In genomic region chr15:70090436-70091291, GRCh38 we compare ENCODE assay signal across 17 cellular contexts. TPM values are rescaled to one million over a fixed set of nuclear protein-coding genes. Genes with fewer than 3 reads are reported as not detected.
DNase-seq lines count a peak whose midpoint lies in the region; ATAC-seq and TF ChIP-seq lines count a peak whose summit lies in the region.
"Had no signal": no experiment of that assay in that cellular context is flagged by ENCODE, and none has a peak within 500 bp of the region (broad histone marks: within the 10 kb centered on the region; RNA-seq: fewer than 3 reads in every experiment).

No MANE protein-coding gene starts in this region.

- intact Hi-C loops in IMR-90 (cut with micrococcal nuclease) = loop anchor here (10.0 kb wide), 1 partner anchor 326 kb away; no protein-coding TSS in a partner anchor

- no peak overlapping the region for H2BK120ac ChIP-seq in IMR-90 (ENCODE audit: low read depth, low read length)

- TF ChIP-seq POLR2A in IMR-90 (IDR thresholded peaks at IDR 0.05; ENCODE audit: low read depth, low read length) = no peak

- H3K4me2 ChIP-seq in IMR-90 (ENCODE audit: low read depth, low read length) = no peak overlapping the region

- H3K9me1 ChIP-seq in IMR-90 (ENCODE audit: insufficient read depth, low read length) = peaks cover 40% of the 10 kb centered on the region

- no peak for TF ChIP-seq RAD21 in IMR-90 (IDR thresholded peaks at IDR 0.05; ENCODE audit: low read length)

- H3K9me3 ChIP-seq in IMR-90 (ENCODE audit: control insufficient read depth, insufficient read depth, low read length) = no peaks in the 10 kb centered on the region
- H3K9me3 ChIP-seq: SJSA1 had no signal

- H3K23ac ChIP-seq in IMR-90 (ENCODE audit: low read depth, low read length) = no peak overlapping the region

- peak overlapping the region; percentile 40; the same call in 1 of the 2 replicates for H2AK5ac ChIP-seq in IMR-90 (ENCODE audit: low read depth, low read length)

- H3K79me1 ChIP-seq in IMR-90 (ENCODE audit: low read depth in 1 of 2, low read length in 2 of 2) = peaks cover 52 to 96% of the 10 kb centered on the region in 2 experiments

- H3K27ac Mint-ChIP-seq in brain (peak overlapping the region in 1 of 5 experiments; percentile 93), naive B cell (peak overlapping the region in 4 of 6 donors; percentile 30 to 70 (median 58))
- H3K27ac Mint-ChIP-seq: activated naive CD8-positive, alpha-beta T cell treated with anti-CD3 and anti-CD28 coated beads for 36 hours had no signal

- no peak overlapping the region for H3K9ac ChIP-seq in IMR-90 (ENCODE audit: low read depth, low read length)

- H3K9me3 Mint-ChIP-seq in brain (no peaks in the 10 kb centered on the region), naive B cell (peaks cover 0 to 2% (median 0%) of the 10 kb centered on the region in 7 donors)
- H3K9me3 Mint-ChIP-seq: activated naive CD8-positive, alpha-beta T cell treated with anti-CD3 and anti-CD28 coated beads for 36 hours had no signal

- no peak overlapping the region for H2AFZ ChIP-seq in IMR-90 (replicated peaks; ENCODE audit: low read length, poor library complexity)
- H2AFZ ChIP-seq: GM23248 had no signal

- dilution Hi-C loops in IMR-90 (cut with HindIII; ENCODE audit: low sequenced_read_pairs, unreplicated experiment) = no loop called here

- in situ Hi-C loops in IMR-90 (cut with MboI; ENCODE audit: low sequenced_read_pairs) = loop anchor here (25.0 kb wide), 1 partner anchor 397 kb away; no protein-coding TSS in a partner anchor

- peaks cover 71% of the 10 kb centered on the region for H3K36me3 Mint-ChIP-seq in brain
- H3K36me3 Mint-ChIP-seq in naive B cell = peaks cover 11 to 33% of the 10 kb centered on the region in 2 donors

- CTCF ChIA-PET in IMR-90 (lab: Yijun Ruan, JAX) = no interaction called here

- H3K4me3 Mint-ChIP-seq in brain (peak overlapping the region in 4 of 5 experiments; percentile 22 to 96 (median 42)), naive B cell (peak overlapping the region in 1 of 8 donors; percentile 28)
- H3K4me3 Mint-ChIP-seq: activated naive CD8-positive, alpha-beta T cell treated with anti-CD3 and anti-CD28 coated beads for 36 hours had no signal

- H2BK5ac ChIP-seq in IMR-90 (ENCODE audit: low read depth, low read length, poor library complexity, severe bottlenecking) = no peak overlapping the region

- peaks cover 41% of the 10 kb centered on the region for H3K4me1 ChIP-seq in IMR-90 (ENCODE audit: control insufficient read depth, insufficient read depth, low read length)

- no peaks in the 10 kb centered on the region for H3K27me3 ChIP-seq in IMR-90 (ENCODE audit: control insufficient read depth, insufficient read depth, low read length)
- H3K27me3 ChIP-seq: SJSA1 had no signal

- POLR2A ChIA-PET in IMR-90 (lab: Charles Lee; ENCODE audit: unreplicated experiment) = no interaction called here

- no peak overlapping the region for H4K91ac ChIP-seq in IMR-90 (ENCODE audit: insufficient read depth, low read depth, low read length)

- H2AK9ac ChIP-seq in IMR-90 (replicated peaks; ENCODE audit: low read depth, low read length, poor library complexity) = no peak overlapping the region

- no peak overlapping the region for H4K8ac ChIP-seq in IMR-90 (ENCODE audit: low read depth in 2 of 2, low read length in 2 of 2)

- no peak for ATAC-seq in IMR-90 (ENCODE audit: low read depth)
- no peak for ATAC-seq in naive B cell (ENCODE audit: low read depth in 2 of 2)
- no peak for ATAC-seq in GM21515 (IDR thresholded peaks at IDR 0.05; ENCODE audit: unreplicated experiment)
- ATAC-seq in GM18519 (IDR thresholded peaks at IDR 0.05; ENCODE audit: low FRiP score, unreplicated experiment) = no peak
- ATAC-seq: sciatic nerve had no signal

- no TSS peak for BruUV-seq in IMR-90 (replicated peaks; lab: Mats Ljungman, UMichigan)

- H3K14ac ChIP-seq in IMR-90 (replicated peaks; ENCODE audit: low read depth, low read length) = no peak overlapping the region

- DNase-seq in IMR-90 (no peak), naive B cell (no peak), NOMO-1 treated with DMSO at 0.1 percent for 48 hours (lab: John Stamatoyannopoulos, UW; ENCODE audit: unreplicated experiment) (no peak), NCI-H1092 (lab: John Stamatoyannopoulos, UW) (no peak)
- DNase-seq: activated naive CD8-positive, alpha-beta T cell treated with anti-CD3 and anti-CD28 coated beads for 36 hours; DMS53; GM23248; NCI-H1417; NCI-H345; occipital lobe; stimulated activated CD4-positive, alpha-beta T cell treated with anti-CD3 and anti-CD28 coated beads, Interleukin-4, amount 100 ng/mL, for 24 hours had no signal

- H4K20me1 ChIP-seq in IMR-90 (ENCODE audit: insufficient read depth, low read length) = peaks cover 89% of the 10 kb centered on the region

- peaks cover 35% of the 10 kb centered on the region for H3K36me3 ChIP-seq in IMR-90 (ENCODE audit: control insufficient read depth, insufficient read depth, low read length)

- H3K27ac ChIP-seq in C4-2B (peak overlapping the region; percentile 97), IMR-90 (ENCODE audit: insufficient read depth, low read length) (no peak overlapping the region)
- H3K27ac ChIP-seq: SJSA1 had no signal

- no peak overlapping the region for H3K4me3 ChIP-seq in IMR-90 (ENCODE audit: insufficient read depth, low read depth, low read length)
- H3K4me3 ChIP-seq: SJSA1 had no signal

- H3K56ac ChIP-seq in IMR-90 (ENCODE audit: extremely low read depth, insufficient read depth, low read length) = no peak overlapping the region

- H3K18ac ChIP-seq in IMR-90 (ENCODE audit: low read depth, low read length) = no peak overlapping the region

- no peak overlapping the region for H2BK20ac ChIP-seq in IMR-90 (ENCODE audit: low read depth, low read length)

- no peak overlapping the region for H3K4ac ChIP-seq in IMR-90 (ENCODE audit: low read depth, low read length)

- H3K27me3 Mint-ChIP-seq in brain = peaks cover 8% of the 10 kb centered on the region
- H3K27me3 Mint-ChIP-seq in naive B cell = no peaks in the 10 kb centered on the region
- H3K27me3 Mint-ChIP-seq: activated naive CD8-positive, alpha-beta T cell treated with anti-CD3 and anti-CD28 coated beads for 36 hours had no signal

- peaks cover 96% of the 10 kb centered on the region for H3K4me1 Mint-ChIP-seq in brain
- peaks cover 76 to 87% (median 86%) of the 10 kb centered on the region in 3 donors for H3K4me1 Mint-ChIP-seq in naive B cell

- no peak for TF ChIP-seq CTCF in C4-2B (conservative IDR thresholded peaks at IDR 0.05)
- TF ChIP-seq CTCF in IMR-90 (conservative IDR thresholded peaks at IDR 0.05; ENCODE audit: low read depth, low read length) = no peak
- no peak for TF ChIP-seq CTCF in brain (conservative IDR thresholded peaks at IDR 0.05)

- 77% methylated on average over 2 of the region's 8 CpGs; no CpG with 5 or more reads in 1 of the 2 experiments for WGBS in IMR-90 (ENCODE audit: extremely low coverage in 2 of 2, insufficient read length in 1 of 2), 2 experiments

- no peak overlapping the region for H4K5ac ChIP-seq in IMR-90 (ENCODE audit: low read depth, low read length)

- no peak overlapping the region for H2BK15ac ChIP-seq in IMR-90 (ENCODE audit: low read depth, low read length)

TF ChIP-seq in IMR-90, 13 proteins besides CTCF, POLR2A, EP300 and RAD21:
- no peak for TF ChIP-seq FOS (IDR thresholded peaks at IDR 0.05; ENCODE audit: low read depth, low read length)
- no peak for TF ChIP-seq MXI1 (IDR thresholded peaks at IDR 0.05; ENCODE audit: borderline replicate concordance, low read depth, low read length)
- no peak for TF ChIP-seq ELK1 (IDR thresholded peaks at IDR 0.05; ENCODE audit: borderline replicate concordance, low read depth, low read length)
- TF ChIP-seq BHLHE40 (IDR thresholded peaks at IDR 0.05; ENCODE audit: low read depth, low read length) = no peak
- no peak for TF ChIP-seq SMC3 (IDR thresholded peaks at IDR 0.05; ENCODE audit: low read depth, low read length)
- TF ChIP-seq MAFK (IDR thresholded peaks at IDR 0.05; ENCODE audit: low read depth, low read length) = no peak
- no peak for TF ChIP-seq RFX5 (IDR thresholded peaks at IDR 0.05; ENCODE audit: low read depth, low read length)
- no peak for TF ChIP-seq CEBPB (IDR thresholded peaks at IDR 0.05; ENCODE audit: low read depth, low read length)
- no peak for TF ChIP-seq RCOR1 (IDR thresholded peaks at IDR 0.05; ENCODE audit: insufficient replicate concordance, low read length)

RNA-seq across cellular contexts. Expression of gene TLE3, which starts 7.1 kb away (rescaled TPM):
- total RNA-seq in IMR-90 (2012; rRNA removed) = 5.6 and 6.5 TPM in 2 replicates
- polyA plus RNA-seq in IMR-90 (2012; rRNA removed) (15.2 and 16.3 TPM in 2 replicates), brain (ENCODE audit: insufficient read depth, low read depth, low replicate concordance) (15.7 TPM), naive B cell (ENCODE audit: low read depth in 6 of 6) (10 to 100 TPM in 5 of 6 donors, under 1 TPM in 1; 0.40 to 37.9 (median 15.8) TPM)
- polyA plus RNA-seq in IMR-90 (2012; cell fraction: cytosol; rRNA removed) = 15.9 and 20.8 TPM in 2 replicates
- polyA plus RNA-seq in IMR-90 (2012; cell fraction: nucleus; rRNA removed; ENCODE audit: low replicate concordance) = 43.1 and 63.1 TPM in 2 replicates
